ENCODE assay signal across 8 cellular contexts in genomic region chr3:131361464-131362421, GRCh38. TPM values are rescaled to one million over a fixed set of nuclear protein-coding genes. Genes with fewer than 3 reads are reported as not detected.
DNase-seq lines count a peak whose midpoint lies in the region; ATAC-seq, FAIRE-seq and TF ChIP-seq lines count a peak whose summit lies in the region.

No MANE protein-coding gene starts in this region.

- H2AFZ ChIP-seq in K562 (ENCODE audit: low read depth, low read length), result peak overlapping the region; percentile 78

- no TSS peak for BruUV-seq in K562 (replicated peaks; lab: Mats Ljungman, UMichigan)

- H3K4me2 ChIP-seq in K562 (ENCODE audit: insufficient read depth, low read length), result peak overlapping the region; percentile 75

- peak overlapping the region; percentile 46 for H3K4me3 ChIP-seq in K562

- in situ Hi-C loops in K562 (cut with MboI), result no loop called here

- intact Hi-C loops in K562 (cut with micrococcal nuclease), result no loop called here

- peak; percentile 29 for DNase-seq in D341Med (ENCODE audit: low spot score)
- DNase-seq in NCI-H1105 (lab: John Stamatoyannopoulos, UW), result peak; percentile 83
- peak; percentile 83 to 91 (median 86) for DNase-seq in K562 (ENCODE audit: extremely low read depth in 1 of 4, low spot score in 3 of 4)
- peak; percentile 94 for DNase-seq in iPS DF 19.7 (ENCODE audit: low read depth, low spot score)
- peak; percentile 89 for DNase-seq in retina
- no peak for DNase-seq in central memory CD4-positive, alpha-beta T cell
- no peak for DNase-seq in stimulated activated naive CD4-positive, alpha-beta T cell (lab: John Stamatoyannopoulos, UW)

- TF ChIP-seq EP300 in K562 (IDR thresholded peaks at IDR 0.05; ENCODE audit: low read length), result no peak

- H3K9ac ChIP-seq in K562 (ENCODE audit: insufficient read depth in 1 of 2, low read depth in 2 of 2, low read length in 2 of 2), result peak overlapping the region; percentile 66 to 94

- peak; percentile 75 for FAIRE-seq in K562 (lab: Jason Lieb, UNC)

- H3K9me3 ChIP-seq in K562 (replicated peaks; ENCODE audit: control insufficient read depth, insufficient read depth, low read depth, low read length), result no peaks in the 10 kb centered on the region

- 14% methylated on average over 10 of the region's 64 CpGs for WGBS in K562 (ENCODE audit: insufficient coverage, low coverage, missing lambda C conversion rate)

- ATAC-seq in GM21423 (IDR thresholded peaks at IDR 0.05; ENCODE audit: unreplicated experiment) (peak; percentile 80), K562 (peak; percentile 99)

- no peaks in the 10 kb centered on the region for H3K9me1 ChIP-seq in K562 (ENCODE audit: control insufficient read depth, insufficient read depth, low read length)

- CTCF ChIA-PET in K562 (lab: Yijun Ruan, JAX; ENCODE audit: low intra/inter-chr PET ratio), result no interaction called here

- no peak for TF ChIP-seq RAD21 in K562 (CRISPR knock-in tag; conservative IDR thresholded peaks at IDR 0.05 in 1 of 2, IDR thresholded peaks at IDR 0.05 in 1 of 2)

- TF ChIP-seq CTCF in K562 (IDR thresholded peaks at IDR 0.05 in 2 of 3, conservative IDR thresholded peaks at IDR 0.05 in 1 of 3; ENCODE audit: insufficient read depth in 2 of 3, low read depth in 1 of 3, low read length in 3 of 3), result no peak

- H4K20me1 ChIP-seq in K562 (replicated peaks; ENCODE audit: control insufficient read depth, insufficient read depth, low read length), result no peaks in the 10 kb centered on the region

- POLR2A ChIA-PET in K562 (lab: Yijun Ruan, JAX), result interaction anchor here (1.2 kb wide), 1 partner anchor 20 kb away, joined by 5 read pairs; the partner anchor contains the start of gene NUDT16

- TF ChIP-seq POLR2A in K562 (conservative IDR thresholded peaks at IDR 0.05), result peak; percentile 71; the same call in 1 of the 2 replicates

- H3K79me2 ChIP-seq in K562 (ENCODE audit: control insufficient read depth, insufficient read depth, low read length), result peaks cover 22% of the 10 kb centered on the region

- H3K36me3 ChIP-seq in K562 (ENCODE audit: control insufficient read depth, insufficient read depth, low read length), result no peaks in the 10 kb centered on the region

- H3K27me3 ChIP-seq in K562 (ENCODE audit: control insufficient read depth in 2 of 2, insufficient read depth in 2 of 2, low read length in 2 of 2), result no peaks in the 10 kb centered on the region

- H3K27ac ChIP-seq in K562 (ENCODE audit: extremely low read depth, low read depth, low read length), result peak overlapping the region; percentile 53

- H3K4me1 ChIP-seq in K562 (replicated peaks in 1 of 2; ENCODE audit: control insufficient read depth in 2 of 2, insufficient read depth in 2 of 2, low read length in 2 of 2), result peaks cover 0 to 8% of the 10 kb centered on the region in 2 experiments; a peak in 3 of 5 replicates

TF ChIP-seq in K562, 482 proteins besides CTCF, POLR2A, EP300 and RAD21 (continues in another document):
- peak; percentile 22 for TF ChIP-seq TAF1 (IDR thresholded peaks at IDR 0.05; ENCODE audit: control insufficient read depth, extremely low read depth, insufficient read depth, low read length, severe bottlenecking)
- TF ChIP-seq PHF8 (IDR thresholded peaks at IDR 0.05; ENCODE audit: borderline replicate concordance, low read length), result peak; percentile 58; the same call in 1 of the 2 replicates
- peak; percentile 49; the same call in 1 of the 2 replicates for TF ChIP-seq L3MBTL2 (IDR thresholded peaks at IDR 0.05)
- TF ChIP-seq MAX (CRISPR knock-in tag; IDR thresholded peaks at IDR 0.05), result peak; percentile 70
- TF ChIP-seq TCF7L2 (IDR thresholded peaks at IDR 0.05; ENCODE audit: low read depth, low read length), result no peak
- peak in 1 of 2 experiments; percentile 29 for TF ChIP-seq E2F6 (IDR thresholded peaks at IDR 0.05; ENCODE audit: borderline replicate concordance in 1 of 2, extremely low read depth in 1 of 2, insufficient read depth in 1 of 2, insufficient read length in 1 of 2, low read depth in 1 of 2, low read length in 1 of 2, poor library complexity in 1 of 2, severe bottlenecking in 1 of 2)
- no peak for TF ChIP-seq STAT6 (CRISPR knock-in tag; IDR thresholded peaks at IDR 0.05)
- TF ChIP-seq AFF1 (IDR thresholded peaks at IDR 0.05; ENCODE audit: low read depth in 1 of 2, partially characterized antibody in 2 of 2), result no peak

RNA-seq across cellular contexts. Expression of gene NUDT16, which starts 19.8 kb away (rescaled TPM):
- 8.4 and 13.0 TPM in 2 replicates for total RNA-seq in K562 (2011; cell fraction: chromatin; rRNA removed; ENCODE audit: low replicate concordance)
- 7.5 and 10.4 TPM in 2 replicates for total RNA-seq in K562 (2011; cell fraction: nucleolus; rRNA removed)
- 12.8 and 14.5 TPM in 2 replicates for total RNA-seq in K562 (2011; cell fraction: nucleoplasm; rRNA removed)
- total RNA-seq in K562 (2014; rRNA removed), result 8.8 and 10.7 TPM in 2 replicates
- total RNA-seq in K562 (2014; rRNA removed; fragmentation: Illumina TruSeq; extraction: Trizol), result 7.5 and 7.6 TPM in 2 replicates
- total RNA-seq in K562 (2015; rRNA removed; fragmentation: Illumina TruSeq; extraction: Trizol), result 7.6 and 7.8 TPM in 2 replicates
- total RNA-seq in K562 (2021), result 11.1 and 11.2 TPM in 2 replicates
- 6.7 and 7.1 TPM in 2 replicates for polyA plus RNA-seq in K562 (2011; rRNA removed)
- 6.5 and 7.8 TPM in 2 replicates for polyA plus RNA-seq in K562 (2011; cell fraction: cytosol; rRNA removed)
- 12.2 and 13.5 TPM in 2 replicates for polyA plus RNA-seq in K562 (2011; cell fraction: nucleus; rRNA removed)
- polyA plus RNA-seq in K562 (2012), result 6.7 and 8.5 TPM in 2 replicates
- 8.2 and 8.8 TPM in 2 replicates for polyA plus RNA-seq in K562 (2014; fragmentation: Illumina TruSeq; extraction: Trizol)
- 1 to 10 TPM; 1.5 to 1.9 TPM for polyA plus RNA-seq in K562 (2014; fragmentation: Nextera tagmentation; extraction: Ambion mirVana)
- polyA plus RNA-seq in K562 (2014; rRNA removed), result 9.7 and 11.4 TPM in 2 replicates
- 5.6 and 8.1 TPM in 2 replicates for polyA minus RNA-seq in K562 (2011; rRNA and poly(A)+ RNA removed)
- polyA minus RNA-seq in K562 (2011; cell fraction: cytosol; rRNA and poly(A)+ RNA removed), result 3.3 and 4.9 TPM in 2 replicates
- 11.3 and 15.4 TPM in 2 replicates for polyA minus RNA-seq in K562 (2011; cell fraction: nucleus; rRNA and poly(A)+ RNA removed)

Comparison
In these comparisons a context has a peak if more than half of its experiments do, and no peak if none do; other contexts are left out.
1. DNase-seq: peak in D341Med (single experiment), NCI-H1105 (single experiment), K562 (4 of 4), iPS DF 19.7 (single experiment) and retina (single experiment); none in central memory CD4-positive, alpha-beta T cell (single experiment) and stimulated activated naive CD4-positive, alpha-beta T cell (0 of 6).